8 cellular contexts compared by ENCODE assay signal in the genomic region with DNA sequence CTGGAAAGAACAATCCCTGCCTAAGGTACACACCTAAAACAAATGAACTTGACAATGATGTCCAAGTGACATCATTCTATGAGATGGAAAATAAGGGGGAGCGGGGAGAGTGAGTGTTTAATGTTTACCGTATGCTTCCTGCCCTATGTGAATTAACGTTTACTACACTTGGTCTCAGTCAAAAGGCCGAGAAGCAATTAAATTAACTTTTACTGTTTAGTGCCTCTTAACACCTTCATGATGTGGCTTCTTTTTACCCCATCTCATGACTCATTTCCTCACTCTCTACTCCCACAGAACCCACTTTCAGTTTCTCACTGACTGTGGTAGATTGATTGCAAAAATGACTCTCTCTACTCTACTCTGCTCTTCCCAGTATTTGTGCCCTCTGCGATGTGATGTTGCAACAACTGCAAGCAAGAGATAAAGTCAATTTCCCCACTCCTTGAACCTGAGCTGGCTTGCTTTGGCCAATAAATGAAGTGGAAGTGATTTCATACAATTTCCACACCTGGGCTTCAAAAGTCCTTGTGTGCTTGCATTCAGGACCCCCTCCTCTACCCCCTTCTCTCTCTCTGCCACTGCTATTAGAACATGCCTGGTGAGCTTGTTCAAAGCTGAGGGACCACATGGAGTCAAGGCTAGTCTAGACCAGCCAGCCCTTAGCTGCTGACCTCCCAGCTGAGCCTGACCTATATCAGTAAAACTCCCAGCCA. TPM values are rescaled to one million over a fixed set of nuclear protein-coding genes. Genes with fewer than 3 reads are reported as not detected.
DNase-seq lines count a peak whose midpoint lies in the region; ATAC-seq and TF ChIP-seq lines count a peak whose summit lies in the region.

No MANE protein-coding gene starts in this region.

- no peaks in the 10 kb centered on the region for H3K9me3 Mint-ChIP-seq in CD8-positive, alpha-beta T cell
- H3K9me3 Mint-ChIP-seq in Caco-2 (ENCODE audit: unreplicated experiment), result no peaks in the 10 kb centered on the region

- no peaks in the 10 kb centered on the region for H3K27me3 ChIP-seq in CD8-positive, alpha-beta T cell (ENCODE audit: insufficient read depth, low read length)
- no peaks in the 10 kb centered on the region for H3K27me3 ChIP-seq in RWPE2 (ENCODE audit: insufficient read depth, poor library complexity, severe bottlenecking)
- H3K27me3 ChIP-seq in endocrine pancreas (ENCODE audit: control insufficient read depth, insufficient read depth, low read length), result no peaks in the 10 kb centered on the region
- H3K27me3 ChIP-seq in Caco-2 (replicated peaks; ENCODE audit: control insufficient read depth, insufficient read depth, low read length), result no peaks in the 10 kb centered on the region
- H3K27me3 ChIP-seq in right atrium auricular region, result no peaks in the 10 kb centered on the region

- no peaks in the 10 kb centered on the region for H3K36me3 ChIP-seq in CD8-positive, alpha-beta T cell (ENCODE audit: insufficient read depth, low read length)
- no peaks in the 10 kb centered on the region for H3K36me3 ChIP-seq in RWPE2 (ENCODE audit: low read depth)
- H3K36me3 ChIP-seq in endocrine pancreas (ENCODE audit: control insufficient read depth, insufficient read depth, low read length), result no peaks in the 10 kb centered on the region
- no peaks in the 10 kb centered on the region for H3K36me3 ChIP-seq in Caco-2 (ENCODE audit: control insufficient read depth, insufficient read depth, low read length)
- H3K36me3 ChIP-seq in right atrium auricular region, result no peaks in the 10 kb centered on the region

- no peaks in the 10 kb centered on the region for H3K9me3 ChIP-seq in CD8-positive, alpha-beta T cell (ENCODE audit: low read length)
- H3K9me3 ChIP-seq in RWPE2 (ENCODE audit: severe bottlenecking), result no peaks in the 10 kb centered on the region
- no peaks in the 10 kb centered on the region for H3K9me3 ChIP-seq in endocrine pancreas (ENCODE audit: control insufficient read depth, low read length)
- H3K9me3 ChIP-seq in Caco-2, result no peaks in the 10 kb centered on the region
- no peaks in the 10 kb centered on the region for H3K9me3 ChIP-seq in right atrium auricular region

- no TSS peak for BruUV-seq in Caco-2 (replicated peaks; lab: Mats Ljungman, UMichigan)

- peaks cover 16% of the 10 kb centered on the region for H3K4me1 ChIP-seq in CD8-positive, alpha-beta T cell (ENCODE audit: insufficient read depth, low read length)
- H3K4me1 ChIP-seq in RWPE2 (ENCODE audit: insufficient read depth, poor library complexity, severe bottlenecking) (peaks cover 7% of the 10 kb centered on the region), endocrine pancreas (ENCODE audit: control insufficient read depth, insufficient read depth, low read length) (peaks cover 5% of the 10 kb centered on the region), Caco-2 (no peaks in the 10 kb centered on the region), right atrium auricular region (no peaks in the 10 kb centered on the region)

- peak overlapping the region; percentile 76 for H3K27ac Mint-ChIP-seq in CD8-positive, alpha-beta T cell
- H3K27ac Mint-ChIP-seq in Caco-2 (ENCODE audit: unreplicated experiment), result no peak overlapping the region

- CTCF ChIA-PET in CD8-positive, alpha-beta T cell (lab: Charles Lee), result no interaction called here
- CTCF ChIA-PET in Caco-2 (lab: Charles Lee), result no interaction called here

- TF ChIP-seq CTCF in CD8-positive, alpha-beta T cell (IDR thresholded peaks at IDR 0.05), result no peak
- no peak for TF ChIP-seq CTCF in RWPE2 (IDR thresholded peaks at IDR 0.05; ENCODE audit: poor library complexity, severe bottlenecking)
- TF ChIP-seq CTCF in Caco-2 (IDR thresholded peaks at IDR 0.05; ENCODE audit: insufficient read depth in 1 of 2, low read depth in 1 of 2, low read length in 1 of 2, severe bottlenecking in 1 of 2, unreplicated experiment in 1 of 2), result no peak
- no peak for TF ChIP-seq CTCF in right atrium auricular region (IDR thresholded peaks at IDR 0.05)

- DNase-seq in CD8-positive, alpha-beta T cell, result peak in 6 of 7 experiments; percentile 10 to 53 (median 26)
- DNase-seq in GM19238 (ENCODE audit: insufficient read length, low spot score), result peak; percentile 58
- no peak for DNase-seq in RWPE2 (ENCODE audit: low spot score)
- peak; percentile 12 to 30 for DNase-seq in stimulated activated CD4-positive, alpha-beta T cell treated with anti-CD3 and anti-CD28 coated beads, Interleukin-2, amount 100 ng/mL, for 48 hours
- DNase-seq in Caco-2, result no peak
- no peak for DNase-seq in right atrium auricular region (ENCODE audit: low spot score)

- peaks cover 15% of the 10 kb centered on the region for H3K4me1 Mint-ChIP-seq in CD8-positive, alpha-beta T cell (ENCODE audit: low read depth)
- H3K4me1 Mint-ChIP-seq in Caco-2 (ENCODE audit: low read depth, unreplicated experiment), result no peaks in the 10 kb centered on the region

- POLR2A ChIA-PET in CD8-positive, alpha-beta T cell (lab: Charles Lee), result no interaction called here
- POLR2A ChIA-PET in Caco-2 (lab: Charles Lee), result no interaction called here

- peaks cover 22% of the 10 kb centered on the region for H3K27me3 Mint-ChIP-seq in CD8-positive, alpha-beta T cell (ENCODE audit: low read depth)
- peaks cover 19% of the 10 kb centered on the region for H3K27me3 Mint-ChIP-seq in Caco-2 (ENCODE audit: insufficient read depth, unreplicated experiment)

- intact Hi-C loops in CD8-positive, alpha-beta T cell (cut with DNase I, micrococcal nuclease), result loop anchor here (1.0 to 5.0 kb wide), 2 partner anchors 11 to 227 kb away; partner anchors contain the start of gene ALKBH3 (in 1 of the 2)
- intact Hi-C loops in Caco-2 (cut with micrococcal nuclease; ENCODE audit: unreplicated experiment), result no loop called here

- peak; percentile 98 for ATAC-seq in CD8-positive, alpha-beta T cell
- ATAC-seq in HG03135 (IDR thresholded peaks at IDR 0.05; ENCODE audit: unreplicated experiment) (peak; percentile 100), RWPE2 (ENCODE audit: low read depth) (peak; percentile 96)

- peak overlapping the region; percentile 33 for H3K4me3 Mint-ChIP-seq in CD8-positive, alpha-beta T cell
- no peak overlapping the region for H3K4me3 Mint-ChIP-seq in Caco-2 (ENCODE audit: unreplicated experiment)

- no peak overlapping the region for H3K9ac ChIP-seq in endocrine pancreas (ENCODE audit: control insufficient read depth, insufficient read depth, low read length)

- H3K4me3 ChIP-seq in CD8-positive, alpha-beta T cell (ENCODE audit: low read depth, low read length), result peak overlapping the region; percentile 4
- H3K4me3 ChIP-seq in RWPE2 (ENCODE audit: severe bottlenecking) (no peak overlapping the region), endocrine pancreas (ENCODE audit: control insufficient read depth, insufficient read depth, low read length) (peak overlapping the region; percentile 32), Caco-2 (ENCODE audit: low read depth, low read length) (no peak overlapping the region), right atrium auricular region (no peak overlapping the region)

- no peaks in the 10 kb centered on the region for H3K36me3 Mint-ChIP-seq in CD8-positive, alpha-beta T cell
- no peaks in the 10 kb centered on the region for H3K36me3 Mint-ChIP-seq in Caco-2 (ENCODE audit: insufficient read depth, unreplicated experiment)

- H3K27ac ChIP-seq in CD8-positive, alpha-beta T cell (ENCODE audit: low read depth, low read length), result no peak overlapping the region
- H3K27ac ChIP-seq in RWPE2 (ENCODE audit: poor library complexity, severe bottlenecking) (no peak overlapping the region), right atrium auricular region (no peak overlapping the region)

RNA-seq across cellular contexts. Expression of gene ALKBH3, which starts 11.6 kb away (rescaled TPM):
- 10 to 100 TPM; 14.5 to 19.4 TPM for total RNA-seq in CD8-positive, alpha-beta T cell
- 36.8 and 42.4 TPM in 2 replicates for total RNA-seq in Caco-2 (2022)
- total RNA-seq in right atrium auricular region, result 10 to 100 TPM; 10.5 to 19.8 TPM

Comparison
In these comparisons a context has a peak if more than half of its experiments do, and no peak if none do; other contexts are left out.
1. DNase-seq: peak in CD8-positive, alpha-beta T cell (6 of 7), GM19238 (single experiment) and stimulated activated CD4-positive, alpha-beta T cell treated with anti-CD3 and anti-CD28 coated beads, Interleukin-2, amount 100 ng/mL, for 48 hours (2 of 2); none in RWPE2 (single experiment), Caco-2 (0 of 2) and right atrium auricular region (single experiment).
2. H3K4me3 ChIP-seq: peak in CD8-positive, alpha-beta T cell (single experiment) and endocrine pancreas (single experiment); none in RWPE2 (single experiment), Caco-2 (single experiment) and right atrium auricular region (0 of 2).
3. Peak in every context shown above with its lines, with median percentiles within 50 percentile points of each other: ATAC-seq.